Comparison of ENCODE assay signal across 25 cellular contexts in the genomic region with DNA sequence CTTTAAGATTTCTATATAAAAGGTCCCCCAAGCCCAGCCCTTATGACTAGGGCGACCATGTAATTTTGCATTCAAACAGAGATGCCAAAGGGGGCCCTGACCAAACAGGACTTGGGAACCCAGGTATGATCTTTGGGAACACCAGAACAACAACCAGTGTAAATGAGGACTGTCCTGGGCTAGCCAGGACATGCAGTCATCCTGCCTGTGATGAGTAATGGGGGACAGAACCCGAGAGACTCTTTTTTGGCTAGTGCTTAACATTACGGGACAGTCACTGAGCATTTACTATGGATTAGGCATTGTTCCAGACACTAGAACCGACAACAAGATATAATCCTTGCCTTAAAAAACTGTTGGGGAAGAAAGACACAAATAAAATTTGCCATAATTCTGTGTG.
"Had no signal": no experiment of that assay in that cellular context is flagged by ENCODE, and none has a peak within 500 bp of the region (broad histone marks: within the 10 kb centered on the region; RNA-seq: fewer than 3 reads in every experiment).

No MANE protein-coding gene starts in this region.

- H3K36me3 Mint-ChIP-seq: activated CD4-positive, alpha-beta memory T cell treated with anti-CD3 and anti-CD28 coated beads for 36 hours; activated naive CD4-positive, alpha-beta T cell treated with anti-CD3 and anti-CD28 coated beads, Interleukin-2, amount 50 U/mL, for 72 hours; brain had no signal

- H3K27me3 Mint-ChIP-seq: activated B cell treated with CpG ODN at 0.5 μM for 24 hours had no signal

- H3K4me3 ChIP-seq: ascending aorta had no signal

- DNase-seq: activated B cell treated with CpG ODN at 0.5 μM for 24 hours; activated CD4-positive, alpha-beta memory T cell treated with anti-CD3 and anti-CD28 coated beads for 36 hours; activated CD4-positive, alpha-beta T cell treated with anti-CD3 and anti-CD28 coated beads for 1 hour; activated CD4-positive, alpha-beta T cell treated with anti-CD3 and anti-CD28 coated beads, Interleukin-2, amount 10 ng/mL, durations not matched to agents 24 days and 14 days; activated CD8-positive, alpha-beta memory T cell treated with anti-CD3 and anti-CD28 coated beads for 24 hours; activated effector memory CD4-positive, alpha-beta T cell treated with anti-CD3 and anti-CD28 coated beads, Interleukin-2, amount 50 U/mL, for 16 hours; activated naive CD4-positive, alpha-beta T cell treated with Interleukin-2 at 50 U/mL for 16 hours; activated naive CD8-positive, alpha-beta T cell treated with anti-CD3 and anti-CD28 coated beads, Interleukin-2, amount 50 U/mL, for 24 hours; activated T-cell treated with anti-CD3 and anti-CD28 coated beads, Interleukin-2, amount 50 U/mL, for 4 hours; amniotic stem cell; cerebellar nuclear complex; NCI-H1048; NCI-H1417; NCI-H1930; NCI-H345; NCI-H510A; NCI-H526 treated with DMSO at 0.1 percent for 48 hours; NK-92 treated with Interleukin-12 subunit alpha and Interleukin-12 subunit beta, amount 100 ng/mL, for 24 hours; PC-3; SIG-M5; T-helper 17 cell; T-helper 9 cell had no signal

- H3K27ac Mint-ChIP-seq: activated B cell treated with CpG ODN at 0.5 μM for 24 hours; activated CD4-positive, alpha-beta memory T cell treated with anti-CD3 and anti-CD28 coated beads for 36 hours; activated CD4-positive, alpha-beta T cell treated with anti-CD3 and anti-CD28 coated beads, Interleukin-2, amount 10 ng/mL, durations not matched to agents 24 days and 14 days; activated naive CD4-positive, alpha-beta T cell treated with anti-CD3 and anti-CD28 coated beads, Interleukin-2, amount 50 U/mL, for 72 hours; activated naive CD8-positive, alpha-beta T cell treated with anti-CD3 and anti-CD28 coated beads, Interleukin-2, amount 50 U/mL, for 24 hours; brain; T-helper 17 cell had no signal

- H3K9me3 Mint-ChIP-seq: activated B cell treated with CpG ODN at 0.5 μM for 24 hours; activated CD4-positive, alpha-beta memory T cell treated with anti-CD3 and anti-CD28 coated beads for 36 hours; activated CD4-positive, alpha-beta T cell treated with anti-CD3 and anti-CD28 coated beads, Interleukin-2, amount 10 ng/mL, durations not matched to agents 24 days and 14 days; activated naive CD4-positive, alpha-beta T cell treated with anti-CD3 and anti-CD28 coated beads, Interleukin-2, amount 50 U/mL, for 72 hours; activated naive CD8-positive, alpha-beta T cell treated with anti-CD3 and anti-CD28 coated beads, Interleukin-2, amount 50 U/mL, for 24 hours; activated T-cell treated with anti-CD3 and anti-CD28 coated beads, Interleukin-2, amount 50 U/mL, for 4 hours; brain had no signal

- H3K4me3 Mint-ChIP-seq: activated B cell treated with CpG ODN at 0.5 μM for 24 hours; activated CD4-positive, alpha-beta memory T cell treated with anti-CD3 and anti-CD28 coated beads for 36 hours; activated CD4-positive, alpha-beta T cell treated with anti-CD3 and anti-CD28 coated beads, Interleukin-2, amount 10 ng/mL, durations not matched to agents 24 days and 14 days; activated naive CD8-positive, alpha-beta T cell treated with anti-CD3 and anti-CD28 coated beads, Interleukin-2, amount 50 U/mL, for 24 hours; activated T-cell treated with anti-CD3 and anti-CD28 coated beads, Interleukin-2, amount 50 U/mL, for 4 hours; brain; T-helper 17 cell had no signal

- ATAC-seq: activated naive CD4-positive, alpha-beta T cell treated with anti-CD3 and anti-CD28 coated beads, Interleukin-2, amount 50 U/mL, for 72 hours; activated naive CD8-positive, alpha-beta T cell treated with anti-CD3 and anti-CD28 coated beads, Interleukin-2, amount 50 U/mL, for 24 hours; activated T-cell treated with anti-CD3 and anti-CD28 coated beads, Interleukin-2, amount 50 U/mL, for 4 hours; PC-3; T-helper 17 cell had no signal

- H3K9me3 ChIP-seq: ascending aorta had no signal

- H3K27ac ChIP-seq: ascending aorta had no signal

- H3K4me1 Mint-ChIP-seq: activated B cell treated with CpG ODN at 0.5 μM for 24 hours; activated CD4-positive, alpha-beta T cell treated with anti-CD3 and anti-CD28 coated beads, Interleukin-2, amount 10 ng/mL, durations not matched to agents 24 days and 14 days; activated naive CD8-positive, alpha-beta T cell treated with anti-CD3 and anti-CD28 coated beads, Interleukin-2, amount 50 U/mL, for 24 hours; T-helper 17 cell had no signal

- H3K36me3 ChIP-seq: ascending aorta had no signal

- H3K27me3 ChIP-seq: ascending aorta had no signal
